27 cellular contexts compared by ENCODE assay signal in the genomic region with DNA sequence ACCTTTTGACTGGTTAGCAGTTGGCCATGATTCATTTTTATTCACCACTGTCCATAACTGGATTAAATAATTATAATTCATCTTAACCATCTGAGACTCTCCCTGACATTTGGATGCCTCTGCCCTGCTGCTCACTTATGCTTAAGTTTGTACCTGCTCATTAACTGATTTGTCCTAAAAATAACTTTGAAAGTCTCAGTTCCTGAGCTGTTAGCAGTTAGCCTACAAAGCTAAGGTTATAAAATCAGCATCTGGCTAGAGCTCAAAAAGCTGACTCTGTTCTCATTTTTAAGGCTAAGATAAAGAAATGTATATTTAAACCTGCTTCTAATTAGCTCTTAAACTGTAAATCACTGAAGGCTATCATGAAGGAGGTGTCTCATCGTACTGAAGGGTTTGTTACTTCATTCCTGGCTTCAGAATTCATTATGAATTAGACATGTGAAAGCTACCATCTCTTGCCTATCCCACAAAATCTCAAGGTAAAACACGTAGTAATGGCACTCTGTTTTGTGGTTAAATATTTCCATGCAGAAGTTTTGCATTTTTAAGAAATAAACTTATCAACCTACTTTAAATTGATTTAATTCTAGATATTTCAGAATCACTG.
"Had no signal": no experiment of that assay in that cellular context is flagged by ENCODE, and none has a peak within 500 bp of the region (broad histone marks: within the 10 kb centered on the region; RNA-seq: fewer than 3 reads in every experiment).

No MANE protein-coding gene starts in this region.

- H3K36me3 ChIP-seq: ascending aorta, cardiac muscle cell, neutrophil, uterus had no signal

- H3K27me3 ChIP-seq: ascending aorta, cardiac muscle cell, dorsolateral prefrontal cortex, neutrophil, uterus had no signal

- ATAC-seq: activated T-cell treated with anti-CD3 and anti-CD28 coated beads, Interleukin-2, amount 50 U/mL, for 72 hours; left cardiac atrium; left ventricle myocardium superior; sciatic nerve; stimulated activated effector memory CD8-positive, alpha-beta T cell treated with anti-CD3 and anti-CD28 coated beads, Interleukin-12 subunit alpha, Interleukin-12 subunit beta, amount 100 ng/mL, for 72 hours; stimulated activated naive CD8-positive, alpha-beta T cell treated with anti-CD3 and anti-CD28 coated beads, Interleukin-15, amount 100 ng/mL, for 72 hours had no signal

- H3K4me1 ChIP-seq: ascending aorta, uterus had no signal

- DNase-seq: activated CD4-positive, alpha-beta T cell treated with anti-CD3 and anti-CD28 coated beads for 4 hours; activated CD4-positive, alpha-beta T cell treated with anti-CD3 and anti-CD28 coated beads, Interleukin-2, amount 50 U/mL, for 4 hours; activated effector memory CD4-positive, alpha-beta T cell treated with Interleukin-2 at 50 U/mL for 16 hours; activated naive CD4-positive, alpha-beta T cell treated with Interleukin-2 at 50 U/mL for 16 hours; activated naive CD8-positive, alpha-beta T cell treated with anti-CD3 and anti-CD28 coated beads for 36 hours; activated T-cell treated with anti-CD3 and anti-CD28 coated beads for 4 hours; activated T-cell treated with anti-CD3 and anti-CD28 coated beads, Interleukin-2, amount 50 U/mL, for 72 hours; dorsolateral prefrontal cortex; effector memory CD4-positive, alpha-beta T cell; erythroblast; head of caudate nucleus; hippocampal formation; left cardiac atrium; left ventricle myocardium superior; mammary epithelial cell; nephron progenitor cell; stimulated activated CD4-positive, alpha-beta T cell treated with anti-CD3 and anti-CD28 coated beads, Interleukin-4, amount 100 ng/mL, for 24 hours; stimulated activated naive CD8-positive, alpha-beta T cell treated with anti-CD3 and anti-CD28 coated beads, Interleukin-15, amount 100 ng/mL, for 72 hours; substantia nigra; uterus had no signal

- H3K9me3 ChIP-seq: ascending aorta, neutrophil, uterus had no signal

- H3K4me3 ChIP-seq: ascending aorta, cardiac muscle cell, coronary artery, dorsolateral prefrontal cortex, skin epidermis, uterus had no signal

- H3K27ac ChIP-seq: ascending aorta, cardiac muscle cell, coronary artery, dorsolateral prefrontal cortex, neutrophil, skin epidermis, uterus had no signal
